Comparison of ENCODE assay signal across 9 cellular contexts in the genomic region with DNA sequence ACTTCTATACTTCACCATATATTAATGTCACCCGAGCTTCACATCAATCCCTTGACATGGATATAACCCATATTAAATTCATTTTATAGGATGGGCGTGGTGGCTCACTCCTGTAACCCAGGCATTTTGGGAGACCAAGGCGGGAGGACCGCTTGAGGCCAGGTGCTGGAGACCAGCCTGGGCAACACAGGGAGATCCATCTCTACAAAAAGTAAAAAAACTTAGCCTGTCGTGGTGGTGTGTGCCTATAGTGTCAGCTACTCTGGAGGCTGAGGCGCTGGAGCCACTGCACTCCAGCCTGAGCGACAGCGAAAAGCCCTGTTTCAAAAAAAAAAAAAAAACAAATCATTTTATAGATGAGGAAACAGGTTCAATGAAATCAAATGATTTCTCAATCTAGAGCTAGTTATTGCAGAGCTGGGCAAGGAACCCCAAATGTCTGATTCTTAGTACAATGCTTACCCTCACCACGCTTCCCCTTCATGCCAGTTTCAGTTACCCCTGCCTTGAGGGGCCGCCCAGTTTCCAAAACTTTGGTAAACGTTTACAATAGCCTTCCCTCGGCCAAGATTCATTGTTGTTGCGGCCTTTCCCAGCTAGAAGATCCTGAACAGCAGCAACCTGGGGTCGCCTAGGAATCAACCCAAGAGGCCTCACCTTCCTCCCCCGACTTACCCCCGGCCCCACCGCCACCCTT. TPM values are rescaled to one million over a fixed set of nuclear protein-coding genes. Genes with fewer than 3 reads are reported as not detected.
DNase-seq lines count a peak whose midpoint lies in the region; ATAC-seq, FAIRE-seq and TF ChIP-seq lines count a peak whose summit lies in the region.
"Had no signal": no experiment of that assay in that cellular context is flagged by ENCODE, and none has a peak within 500 bp of the region (broad histone marks: within the 10 kb centered on the region; RNA-seq: fewer than 3 reads in every experiment).

No MANE protein-coding gene starts in this region.

- peak overlapping the region; percentile 96 for H3K27ac ChIP-seq in BLaER1

- H3K9me3 ChIP-seq in BLaER1, result no peaks in the 10 kb centered on the region

- H3K4me2 ChIP-seq in BLaER1, result peak overlapping the region; percentile 86

- H3K4me3 Mint-ChIP-seq in chondrocyte (ENCODE audit: unreplicated experiment) (peak overlapping the region; percentile 94), naive B cell (peak overlapping the region; percentile 81 to 98 (median 93))

- ATAC-seq in naive B cell (ENCODE audit: low read depth in 2 of 2), result no peak
- ATAC-seq in HG02588 (IDR thresholded peaks at IDR 0.05; ENCODE audit: unreplicated experiment), result no peak

- no peak for DNase-seq in Jurkat, Clone E6-1 (ENCODE audit: low read depth, low spot score)
- DNase-seq in chondrocyte (ENCODE audit: low spot score) (no peak), naive B cell (no peak), NCI-H2196 treated with DMSO at 0.1 percent for 48 hours (lab: John Stamatoyannopoulos, UW; ENCODE audit: unreplicated experiment) (no peak), frontal cortex (ENCODE audit: low spot score in 2 of 2) (no peak), GM19239 (ENCODE audit: insufficient read length, low spot score) (no peak)

- FAIRE-seq in frontal cortex (lab: Jason Lieb, UNC) (no peak), GM19239 (lab: Jason Lieb, UNC) (no peak)
- FAIRE-seq: endometrium had no signal

- peaks cover 4% of the 10 kb centered on the region for H4K20me1 ChIP-seq in BLaER1

- H3K4me3 ChIP-seq in BLaER1, result peak overlapping the region; percentile 89
- peak overlapping the region; percentile 96 for H3K4me3 ChIP-seq in Jurkat, Clone E6-1 (ENCODE audit: low read length)

- H3K9me3 Mint-ChIP-seq in chondrocyte (ENCODE audit: low read depth) (no peaks in the 10 kb centered on the region), naive B cell (no peaks in the 10 kb centered on the region)

- peaks cover 47% of the 10 kb centered on the region for H3K36me3 ChIP-seq in BLaER1

- H3K9ac ChIP-seq in BLaER1, result peak overlapping the region; percentile 96

- H3K36me3 Mint-ChIP-seq in chondrocyte (ENCODE audit: low read depth) (peaks cover 16% of the 10 kb centered on the region), naive B cell (peaks cover 0 to 11% of the 10 kb centered on the region in 2 donors)

- peaks cover 33% of the 10 kb centered on the region for H3K4me1 ChIP-seq in BLaER1

- no peak for TF ChIP-seq CTCF in chondrocyte (IDR thresholded peaks at IDR 0.05)

- H3K27me3 ChIP-seq in BLaER1, result no peaks in the 10 kb centered on the region

- peak overlapping the region; percentile 96 for H3K27ac Mint-ChIP-seq in chondrocyte (ENCODE audit: unreplicated experiment)
- peak overlapping the region; percentile 89 to 97 (median 94) for H3K27ac Mint-ChIP-seq in naive B cell

- H3K27me3 Mint-ChIP-seq in chondrocyte (ENCODE audit: low read depth) (no peaks in the 10 kb centered on the region), naive B cell (no peaks in the 10 kb centered on the region)

- H3K4me1 Mint-ChIP-seq in chondrocyte (ENCODE audit: low read depth) (peaks cover 35% of the 10 kb centered on the region), naive B cell (peaks cover 16 to 36% (median 33%) of the 10 kb centered on the region in 3 donors)

RNA-seq across cellular contexts. Expression of a gene that starts 0.8 kb away (rescaled TPM):
- polyA plus RNA-seq in Jurkat, Clone E6-1 (2012; ENCODE audit: insufficient read depth, insufficient read length), result 319 TPM
- total RNA-seq in chondrocyte, result 151 to 207 TPM (median 172 TPM) in 3 replicates
- 10 to 100 TPM; 27.6 to 40.9 (median 33.2) TPM for polyA plus RNA-seq in naive B cell (ENCODE audit: low read depth in 6 of 6)
- total RNA-seq in frontal cortex, result 194 TPM

RNA-seq across cellular contexts. Expression of a gene that starts 8.1 kb away (rescaled TPM):
- polyA plus RNA-seq in Jurkat, Clone E6-1 (2012; ENCODE audit: insufficient read depth, insufficient read length), result not detected
- not detected in 3 replicates for total RNA-seq in chondrocyte
- polyA plus RNA-seq in naive B cell (ENCODE audit: low read depth in 6 of 6), result not detected
- under 0.01 TPM for total RNA-seq in frontal cortex

RNA-seq across cellular contexts. Expression of a gene that starts 23.4 kb away (rescaled TPM):
- polyA plus RNA-seq in Jurkat, Clone E6-1 (2012; ENCODE audit: insufficient read depth, insufficient read length), result 12.6 TPM
- total RNA-seq in chondrocyte, result 9.3 to 10.6 TPM (median 10.2 TPM) in 3 replicates
- under 1 TPM in 4 of 6 donors, not detected in 2; 0.18 to 0.97 (median 0.39) TPM for polyA plus RNA-seq in naive B cell (ENCODE audit: low read depth in 6 of 6)
- 9.4 TPM for total RNA-seq in frontal cortex

RNA-seq across cellular contexts. Expression of a gene that starts 24.0 kb away (rescaled TPM):
- polyA plus RNA-seq in Jurkat, Clone E6-1 (2012; ENCODE audit: insufficient read depth, insufficient read length), result 4.7 TPM
- total RNA-seq in chondrocyte (6.0 to 7.6 TPM (median 6.0 TPM) in 3 replicates), frontal cortex (4.5 TPM)
- polyA plus RNA-seq in naive B cell (ENCODE audit: low read depth in 6 of 6), result 10 to 100 TPM in 4 of 6 donors, 1 to 10 TPM in 2; 6.8 to 15.4 (median 11.6) TPM

RNA-seq across cellular contexts. Expression of a gene that starts 51.6 kb away (rescaled TPM):
- polyA plus RNA-seq in Jurkat, Clone E6-1 (2012; ENCODE audit: insufficient read depth, insufficient read length), result 11.6 TPM
- total RNA-seq in chondrocyte (56.5 to 124 TPM (median 124 TPM) in 3 replicates), frontal cortex (4.5 TPM)
- polyA plus RNA-seq in naive B cell (ENCODE audit: low read depth in 6 of 6), result under 1 TPM in 2 of 6 donors, not detected in 4; 0.22 to 0.33 TPM
